In the genomic region with DNA sequence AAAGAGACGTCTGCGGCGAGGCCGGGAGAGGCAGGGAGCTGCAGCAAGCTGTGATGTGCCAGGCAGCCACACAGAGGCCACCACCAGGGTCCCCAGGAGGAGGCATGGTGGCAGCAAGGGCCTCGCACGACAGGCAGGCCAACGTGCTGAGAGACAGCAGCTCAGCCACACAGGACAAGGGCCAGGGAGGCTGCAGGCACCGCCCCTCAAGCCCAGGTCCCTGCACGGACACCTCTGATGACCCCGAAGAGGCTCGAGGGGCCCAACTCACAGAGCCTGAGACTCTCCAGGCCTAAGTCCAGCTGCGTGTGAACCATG, we compare ENCODE assay signal across 2 cellular contexts.
TF ChIP-seq lines count a peak whose summit lies in the region.

No MANE protein-coding gene starts in this region.

TF ChIP-seq in HepG2, 621 proteins besides CTCF, POLR2A, EP300 and RAD21:
- no peak for TF ChIP-seq TOPORS (CRISPR knock-in tag; IDR thresholded peaks at IDR 0.05)
- TF ChIP-seq ZNF790 (CRISPR knock-in tag; IDR thresholded peaks at IDR 0.05; ENCODE audit: borderline replicate concordance) = no peak
- TF ChIP-seq ZNF510 (CRISPR knock-in tag; IDR thresholded peaks at IDR 0.05; ENCODE audit: low read depth) = no peak
- TF ChIP-seq IKZF4 (CRISPR knock-in tag; IDR thresholded peaks at IDR 0.05; ENCODE audit: borderline replicate concordance, low read depth, not compliant biosample characterization) = no peak
- peak; percentile 63 for TF ChIP-seq AGO2 (optimal IDR thresholded peaks at IDR 0.05; ENCODE audit: low read depth, low read length)
TF ChIP-seq in HepG2: peak in this region for 1.

TF ChIP-seq in liver, 16 proteins besides CTCF, POLR2A, EP300 and RAD21:
- TF ChIP-seq YY1 (IDR thresholded peaks at IDR 0.05) (no peak), JUND (IDR thresholded peaks at IDR 0.05) (no peak), RXRA (IDR thresholded peaks at IDR 0.05) (no peak), NR2F2 (IDR thresholded peaks at IDR 0.05) (no peak), FOXA1 (IDR thresholded peaks at IDR 0.05) (no peak)
- TF ChIP-seq, protein P1, sequence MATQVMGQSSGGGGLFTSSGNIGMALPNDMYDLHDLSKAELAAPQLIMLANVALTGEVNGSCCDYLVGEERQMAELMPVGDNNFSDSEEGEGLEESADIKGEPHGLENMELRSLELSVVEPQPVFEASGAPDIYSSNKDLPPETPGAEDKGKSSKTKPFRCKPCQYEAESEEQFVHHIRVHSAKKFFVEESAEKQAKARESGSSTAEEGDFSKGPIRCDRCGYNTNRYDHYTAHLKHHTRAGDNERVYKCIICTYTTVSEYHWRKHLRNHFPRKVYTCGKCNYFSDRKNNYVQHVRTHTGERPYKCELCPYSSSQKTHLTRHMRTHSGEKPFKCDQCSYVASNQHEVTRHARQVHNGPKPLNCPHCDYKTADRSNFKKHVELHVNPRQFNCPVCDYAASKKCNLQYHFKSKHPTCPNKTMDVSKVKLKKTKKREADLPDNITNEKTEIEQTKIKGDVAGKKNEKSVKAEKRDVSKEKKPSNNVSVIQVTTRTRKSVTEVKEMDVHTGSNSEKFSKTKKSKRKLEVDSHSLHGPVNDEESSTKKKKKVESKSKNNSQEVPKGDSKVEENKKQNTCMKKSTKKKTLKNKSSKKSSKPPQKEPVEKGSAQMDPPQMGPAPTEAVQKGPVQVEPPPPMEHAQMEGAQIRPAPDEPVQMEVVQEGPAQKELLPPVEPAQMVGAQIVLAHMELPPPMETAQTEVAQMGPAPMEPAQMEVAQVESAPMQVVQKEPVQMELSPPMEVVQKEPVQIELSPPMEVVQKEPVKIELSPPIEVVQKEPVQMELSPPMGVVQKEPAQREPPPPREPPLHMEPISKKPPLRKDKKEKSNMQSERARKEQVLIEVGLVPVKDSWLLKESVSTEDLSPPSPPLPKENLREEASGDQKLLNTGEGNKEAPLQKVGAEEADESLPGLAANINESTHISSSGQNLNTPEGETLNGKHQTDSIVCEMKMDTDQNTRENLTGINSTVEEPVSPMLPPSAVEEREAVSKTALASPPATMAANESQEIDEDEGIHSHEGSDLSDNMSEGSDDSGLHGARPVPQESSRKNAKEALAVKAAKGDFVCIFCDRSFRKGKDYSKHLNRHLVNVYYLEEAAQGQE (IDR thresholded peaks at IDR 0.05) = no peak
- TF ChIP-seq, protein P2, sequence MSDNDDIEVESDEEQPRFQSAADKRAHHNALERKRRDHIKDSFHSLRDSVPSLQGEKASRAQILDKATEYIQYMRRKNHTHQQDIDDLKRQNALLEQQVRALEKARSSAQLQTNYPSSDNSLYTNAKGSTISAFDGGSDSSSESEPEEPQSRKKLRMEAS (IDR thresholded peaks at IDR 0.05) = no peak
TF ChIP-seq in liver: peak in this region for 0.
